ENCODE assay signal across 22 cellular contexts in genomic region chr7:115704884-115705283, GRCh38.
"Had no signal": no experiment of that assay in that cellular context is flagged by ENCODE, and none has a peak within 500 bp of the region (broad histone marks: within the 10 kb centered on the region; RNA-seq: fewer than 3 reads in every experiment).

No MANE protein-coding gene starts in this region.

- H3K4me1 ChIP-seq: left lung, lower lobe of right lung, right atrium auricular region, right lobe of liver, tibial nerve, uterus had no signal

- ATAC-seq: left cardiac atrium; left lung; lower lobe of right lung; natural killer cell; right lobe of liver; stimulated activated effector memory CD8-positive, alpha-beta T cell treated with anti-CD3 and anti-CD28 coated beads, Interleukin-12 subunit alpha, Interleukin-12 subunit beta, amount 100 ng/mL, for 72 hours; stimulated activated naive CD8-positive, alpha-beta T cell treated with anti-CD3 and anti-CD28 coated beads, Interleukin-15, amount 100 ng/mL, for 72 hours had no signal

- H3K9me3 ChIP-seq: left lung, lower lobe of right lung, ovary, right atrium auricular region, right lobe of liver, tibial nerve, uterus had no signal

- H3K36me3 Mint-ChIP-seq: naive B cell; natural killer cell; stimulated activated effector memory CD8-positive, alpha-beta T cell treated with anti-CD3 and anti-CD28 coated beads, Interleukin-12 subunit alpha, Interleukin-12 subunit beta, amount 100 ng/mL, for 72 hours; type B pancreatic cell had no signal

- DNase-seq: hippocampal formation; kidney glomerular epithelial cell; left cardiac atrium; left lung; lower lobe of right lung; mammary epithelial cell; mesenchymal stem cell; naive B cell; natural killer cell; nephron progenitor cell; ovary; right lobe of liver; stimulated activated CD4-positive, alpha-beta T cell treated with anti-CD3 and anti-CD28 coated beads, Interleukin-4, amount 100 ng/mL, for 24 hours; stimulated activated naive CD4-positive, alpha-beta T cell treated with Interleukin-2 at 50 U/mL for 16 hours; stimulated activated naive CD8-positive, alpha-beta T cell treated with anti-CD3 and anti-CD28 coated beads, Interleukin-15, amount 100 ng/mL, for 72 hours; substantia nigra; uterus had no signal

- H3K4me3 ChIP-seq: left lung, lower lobe of right lung, ovary, right atrium auricular region, right lobe of liver, tibial nerve, uterus had no signal

- H3K4me1 Mint-ChIP-seq: naive B cell; natural killer cell; stimulated activated effector memory CD8-positive, alpha-beta T cell treated with anti-CD3 and anti-CD28 coated beads, Interleukin-12 subunit alpha, Interleukin-12 subunit beta, amount 100 ng/mL, for 72 hours; stimulated activated naive CD8-positive, alpha-beta T cell treated with anti-CD3 and anti-CD28 coated beads, Interleukin-15, amount 100 ng/mL, for 72 hours had no signal

- H3K27me3 Mint-ChIP-seq: naive B cell; stimulated activated naive CD8-positive, alpha-beta T cell treated with anti-CD3 and anti-CD28 coated beads, Interleukin-15, amount 100 ng/mL, for 72 hours had no signal

- H3K36me3 ChIP-seq: left lung, lower lobe of right lung, ovary, right atrium auricular region, right lobe of liver, tibial nerve, uterus had no signal

- H3K4me3 Mint-ChIP-seq: naive B cell; natural killer cell; nephron progenitor cell; stimulated activated effector memory CD8-positive, alpha-beta T cell treated with anti-CD3 and anti-CD28 coated beads, Interleukin-12 subunit alpha, Interleukin-12 subunit beta, amount 100 ng/mL, for 72 hours; stimulated activated naive CD8-positive, alpha-beta T cell treated with anti-CD3 and anti-CD28 coated beads, Interleukin-15, amount 100 ng/mL, for 72 hours; type B pancreatic cell had no signal

- H3K27me3 ChIP-seq: left lung, ovary, right atrium auricular region, right lobe of liver, tibial nerve, uterus had no signal

- H3K9me3 Mint-ChIP-seq: naive B cell; natural killer cell; nephron progenitor cell; stimulated activated effector memory CD8-positive, alpha-beta T cell treated with anti-CD3 and anti-CD28 coated beads, Interleukin-12 subunit alpha, Interleukin-12 subunit beta, amount 100 ng/mL, for 72 hours; stimulated activated naive CD8-positive, alpha-beta T cell treated with anti-CD3 and anti-CD28 coated beads, Interleukin-15, amount 100 ng/mL, for 72 hours; type B pancreatic cell had no signal

- H3K27ac ChIP-seq: left lung, lower lobe of right lung, ovary, right atrium auricular region, right lobe of liver, tibial nerve, uterus had no signal

- H3K27ac Mint-ChIP-seq: naive B cell; natural killer cell; progenitor cell of endocrine pancreas; stimulated activated effector memory CD8-positive, alpha-beta T cell treated with anti-CD3 and anti-CD28 coated beads, Interleukin-12 subunit alpha, Interleukin-12 subunit beta, amount 100 ng/mL, for 72 hours; stimulated activated naive CD8-positive, alpha-beta T cell treated with anti-CD3 and anti-CD28 coated beads, Interleukin-15, amount 100 ng/mL, for 72 hours; type B pancreatic cell had no signal
